ENCODE assay signal across 24 cellular contexts in the genomic region with DNA sequence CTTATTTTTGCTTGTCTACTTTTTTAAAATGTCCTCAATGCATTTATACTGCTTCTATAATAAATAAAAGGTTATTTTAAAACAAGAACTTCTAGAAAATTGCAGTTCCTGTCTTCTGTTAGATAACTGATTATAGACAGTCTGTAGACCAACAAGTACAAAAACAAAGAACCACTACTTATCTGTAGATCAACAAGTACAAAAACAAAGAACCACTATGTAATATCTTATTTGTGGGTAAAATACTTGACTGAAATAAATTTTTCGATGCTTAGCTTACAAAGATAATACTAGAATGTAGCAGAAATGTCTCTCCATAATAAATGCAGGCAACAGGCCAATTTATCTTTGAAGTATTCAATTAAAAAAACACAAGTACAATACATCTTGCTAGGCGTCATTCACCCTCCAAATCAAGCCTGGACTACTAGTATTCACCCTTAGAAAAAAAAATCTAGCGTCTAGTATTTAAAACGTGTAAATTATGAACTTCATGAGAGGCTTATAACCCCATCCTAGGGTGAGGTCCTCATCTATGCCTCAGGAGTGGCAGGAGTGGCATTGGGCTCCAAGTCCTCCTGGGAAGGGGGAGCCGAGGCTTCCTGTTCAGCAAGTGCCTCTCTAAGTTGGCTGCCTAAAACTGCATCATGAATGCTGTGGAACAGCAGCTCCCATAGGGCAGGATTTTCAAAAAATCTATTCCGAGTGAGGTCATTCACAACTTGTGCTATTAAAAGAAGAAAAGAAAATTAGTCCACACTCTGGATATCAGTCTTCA.
"Had no signal": no experiment of that assay in that cellular context is flagged by ENCODE, and none has a peak within 500 bp of the region (broad histone marks: within the 10 kb centered on the region; RNA-seq: fewer than 3 reads in every experiment).

No MANE protein-coding gene starts in this region.

- H3K9me3 ChIP-seq: lower lobe of right lung, mucosa of descending colon, right lobe of liver, stomach, suprapubic skin, tibial nerve had no signal

- FAIRE-seq: bronchial epithelial cell, kidney had no signal

- H3K4me3 Mint-ChIP-seq: activated CD4-positive, alpha-beta memory T cell treated with anti-CD3 and anti-CD28 coated beads for 36 hours; activated naive CD4-positive, alpha-beta T cell treated with anti-CD3 and anti-CD28 coated beads, Interleukin-2, amount 10 ng/mL, durations not matched to agents 7 days and 5 days; neural crest cell; stimulated activated effector memory CD8-positive, alpha-beta T cell treated with anti-CD3 and anti-CD28 coated beads, Interleukin-12 subunit alpha, Interleukin-12 subunit beta, amount 100 ng/mL, for 72 hours had no signal

- ATAC-seq: foreskin keratinocyte; left lobe of liver; lower lobe of right lung; mucosa of descending colon; right lobe of liver; stimulated activated effector memory CD8-positive, alpha-beta T cell treated with anti-CD3 and anti-CD28 coated beads, Interleukin-12 subunit alpha, Interleukin-12 subunit beta, amount 100 ng/mL, for 72 hours had no signal

- H3K9me3 Mint-ChIP-seq: activated CD4-positive, alpha-beta memory T cell treated with anti-CD3 and anti-CD28 coated beads for 36 hours; activated naive CD4-positive, alpha-beta T cell treated with anti-CD3 and anti-CD28 coated beads, Interleukin-2, amount 10 ng/mL, durations not matched to agents 7 days and 5 days; neural crest cell; stimulated activated effector memory CD8-positive, alpha-beta T cell treated with anti-CD3 and anti-CD28 coated beads, Interleukin-12 subunit alpha, Interleukin-12 subunit beta, amount 100 ng/mL, for 72 hours had no signal

- H3K27me3 ChIP-seq: right lobe of liver, tibial nerve had no signal

- H3K4me1 Mint-ChIP-seq: activated naive CD4-positive, alpha-beta T cell treated with anti-CD3 and anti-CD28 coated beads, Interleukin-2, amount 10 ng/mL, durations not matched to agents 7 days and 5 days; neural crest cell; stimulated activated effector memory CD8-positive, alpha-beta T cell treated with anti-CD3 and anti-CD28 coated beads, Interleukin-12 subunit alpha, Interleukin-12 subunit beta, amount 100 ng/mL, for 72 hours had no signal

- H3K4me1 ChIP-seq: foreskin keratinocyte, lower lobe of right lung, right lobe of liver, stomach, suprapubic skin, tibial nerve had no signal

- H3K27ac ChIP-seq: foreskin keratinocyte, lower lobe of right lung, right lobe of liver, skin epidermis, stomach, suprapubic skin, tibial nerve had no signal

- H3K4me3 ChIP-seq: lower lobe of right lung, mucosa of descending colon, right lobe of liver, skin epidermis, stomach, suprapubic skin, tibial nerve had no signal

- DNase-seq: activated CD4-positive, alpha-beta memory T cell treated with anti-CD3 and anti-CD28 coated beads for 36 hours; activated CD4-positive, alpha-beta T cell treated with anti-CD3 and anti-CD28 coated beads for 48 hours; activated effector memory CD4-positive, alpha-beta T cell treated with anti-CD3 and anti-CD28 coated beads, Interleukin-2, amount 50 U/mL, for 16 hours; activated naive CD4-positive, alpha-beta T cell treated with anti-CD3 and anti-CD28 coated beads, Interleukin-2, amount 10 ng/mL, durations not matched to agents 7 days and 5 days; amygdala; dermis blood vessel endothelial cell; effector CD8-positive, alpha-beta T cell; foreskin keratinocyte; kidney; lower lobe of right lung; mesendoderm; mucosa of descending colon; posterior cingulate gyrus; right lobe of liver; stimulated activated CD4-positive, alpha-beta T cell treated with anti-CD3 and anti-CD28 coated beads, Interleukin-1b, Interleukin-23, amount 100 ng/mL, for 48 hours; stomach; T-helper 9 cell had no signal

- H3K27ac Mint-ChIP-seq: activated CD4-positive, alpha-beta memory T cell treated with anti-CD3 and anti-CD28 coated beads for 36 hours; activated naive CD4-positive, alpha-beta T cell treated with anti-CD3 and anti-CD28 coated beads, Interleukin-2, amount 10 ng/mL, durations not matched to agents 7 days and 5 days; stimulated activated effector memory CD8-positive, alpha-beta T cell treated with anti-CD3 and anti-CD28 coated beads, Interleukin-12 subunit alpha, Interleukin-12 subunit beta, amount 100 ng/mL, for 72 hours had no signal
